ENCODE assay signal across 31 cellular contexts in the genomic region with DNA sequence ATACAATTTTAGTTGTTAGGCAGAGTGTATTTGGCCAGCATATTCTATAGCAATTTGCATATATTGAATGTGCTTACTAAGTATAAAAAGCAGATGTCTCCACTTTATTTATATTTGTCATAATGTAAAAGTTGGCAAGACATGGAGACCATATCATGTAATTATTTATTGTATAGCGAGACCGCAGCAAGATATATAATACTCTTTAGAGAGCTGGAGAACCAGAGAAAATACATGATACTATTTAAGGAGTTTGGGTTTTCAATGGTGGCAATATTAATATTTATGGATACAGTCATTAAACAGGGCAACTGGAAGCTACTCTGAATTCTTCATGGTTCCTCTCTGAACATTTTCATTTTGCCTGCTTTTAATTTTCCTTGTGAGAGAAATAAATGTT. TPM values are rescaled to one million over a fixed set of nuclear protein-coding genes. Genes with fewer than 3 reads are reported as not detected.
"Had no signal": no experiment of that assay in that cellular context is flagged by ENCODE, and none has a peak within 500 bp of the region (broad histone marks: within the 10 kb centered on the region; RNA-seq: fewer than 3 reads in every experiment).

No MANE protein-coding gene starts in this region.

- H3K4me3 Mint-ChIP-seq: activated B cell treated with CpG ODN at 0.5 μM for 24 hours; activated CD4-positive, alpha-beta memory T cell treated with anti-CD3 and anti-CD28 coated beads for 36 hours; activated CD4-positive, alpha-beta T cell treated with anti-CD3 and anti-CD28 coated beads for 36 hours; activated CD4-positive, alpha-beta T cell treated with anti-CD3 and anti-CD28 coated beads, Interleukin-2, amount 10 ng/mL, durations not matched to agents 24 days and 14 days; activated CD8-positive, alpha-beta memory T cell treated with anti-CD3 and anti-CD28 coated beads, Interleukin-2, amount 10 ng/mL, durations not matched to agents 7 days and 5 days; activated CD8-positive, alpha-beta T cell treated with anti-CD3 and anti-CD28 coated beads, Interleukin-2, amount 10 ng/mL, durations not matched to agents 7 days and 5 days; activated naive CD4-positive, alpha-beta T cell treated with anti-CD3 and anti-CD28 coated beads for 36 hours; activated naive CD4-positive, alpha-beta T cell treated with anti-CD3 and anti-CD28 coated beads, Interleukin-2, amount 50 U/mL, for 24 hours; activated naive CD8-positive, alpha-beta T cell treated with anti-CD3 and anti-CD28 coated beads for 36 hours; activated naive CD8-positive, alpha-beta T cell treated with anti-CD3 and anti-CD28 coated beads, Interleukin-2, amount 50 U/mL, for 24 hours; activated T-helper 1 cell treated with anti-CD3 and anti-CD28 coated beads, Interleukin-12 subunit alpha, Interleukin-12 subunit beta, Interleukin-2, Interleukin-4 antibody, amounts not matched to agents 30 ng/mL and 10 ng/mL and 1 ng/mL, durations not matched to agents 14 hours and 24 hours and 36 hours; T-helper 17 cell; T-helper 2 cell treated with Interferon-gamma antibody and Interleukin-4, amounts not matched to agents 5 μg/mL and 100 μg/mL, for 36 hours had no signal

- H3K27ac ChIP-seq: ascending aorta, heart left ventricle, WERI-Rb-1 had no signal

- H3K27ac Mint-ChIP-seq: activated B cell treated with CpG ODN at 0.5 μM for 24 hours; activated CD4-positive, alpha-beta memory T cell treated with anti-CD3 and anti-CD28 coated beads for 36 hours; activated CD4-positive, alpha-beta T cell treated with anti-CD3 and anti-CD28 coated beads for 36 hours; activated CD4-positive, alpha-beta T cell treated with anti-CD3 and anti-CD28 coated beads, Interleukin-2, amount 10 ng/mL, durations not matched to agents 24 days and 14 days; activated CD8-positive, alpha-beta memory T cell treated with anti-CD3 and anti-CD28 coated beads, Interleukin-2, amount 10 ng/mL, durations not matched to agents 7 days and 5 days; activated CD8-positive, alpha-beta T cell treated with anti-CD3 and anti-CD28 coated beads, Interleukin-2, amount 10 ng/mL, durations not matched to agents 7 days and 5 days; activated naive CD4-positive, alpha-beta T cell treated with anti-CD3 and anti-CD28 coated beads for 36 hours; activated naive CD4-positive, alpha-beta T cell treated with anti-CD3 and anti-CD28 coated beads, Interleukin-2, amount 50 U/mL, for 24 hours; activated naive CD8-positive, alpha-beta T cell treated with anti-CD3 and anti-CD28 coated beads for 36 hours; activated naive CD8-positive, alpha-beta T cell treated with anti-CD3 and anti-CD28 coated beads, Interleukin-2, amount 50 U/mL, for 24 hours; activated T-helper 1 cell treated with anti-CD3 and anti-CD28 coated beads, Interleukin-12 subunit alpha, Interleukin-12 subunit beta, Interleukin-2, Interleukin-4 antibody, amounts not matched to agents 30 ng/mL and 10 ng/mL and 1 ng/mL, durations not matched to agents 14 hours and 24 hours and 36 hours; activated T-helper 2 cell treated with anti-CD3 and anti-CD28 coated beads, Interferon-gamma antibody, Interleukin-2, Interleukin-4, amounts not matched to agents 10 μg/mL and 5 μg/mL and 100 μg/mL, durations not matched to agents 14 hours and 24 hours and 36 hours; T-helper 17 cell; T-helper 2 cell treated with Interferon-gamma antibody and Interleukin-4, amounts not matched to agents 5 μg/mL and 100 μg/mL, for 36 hours had no signal

- H3K4me1 ChIP-seq: ascending aorta, heart left ventricle had no signal

- H3K9me3 Mint-ChIP-seq: activated B cell treated with CpG ODN at 0.5 μM for 24 hours; activated CD4-positive, alpha-beta memory T cell treated with anti-CD3 and anti-CD28 coated beads for 36 hours; activated CD4-positive, alpha-beta T cell treated with anti-CD3 and anti-CD28 coated beads, Interleukin-2, amount 10 ng/mL, durations not matched to agents 24 days and 14 days; activated naive CD4-positive, alpha-beta T cell treated with anti-CD3 and anti-CD28 coated beads for 36 hours; activated naive CD4-positive, alpha-beta T cell treated with anti-CD3 and anti-CD28 coated beads, Interleukin-2, amount 50 U/mL, for 24 hours; activated naive CD8-positive, alpha-beta T cell treated with anti-CD3 and anti-CD28 coated beads for 36 hours; activated naive CD8-positive, alpha-beta T cell treated with anti-CD3 and anti-CD28 coated beads, Interleukin-2, amount 50 U/mL, for 24 hours; activated T-helper 1 cell treated with anti-CD3 and anti-CD28 coated beads, Interleukin-12 subunit alpha, Interleukin-12 subunit beta, Interleukin-2, Interleukin-4 antibody, amounts not matched to agents 30 ng/mL and 10 ng/mL and 1 ng/mL, durations not matched to agents 14 hours and 24 hours and 36 hours; activated T-helper 2 cell treated with anti-CD3 and anti-CD28 coated beads, Interferon-gamma antibody, Interleukin-2, Interleukin-4, amounts not matched to agents 10 μg/mL and 5 μg/mL and 100 μg/mL, durations not matched to agents 14 hours and 24 hours and 36 hours; T-helper 2 cell treated with Interferon-gamma antibody and Interleukin-4, amounts not matched to agents 5 μg/mL and 100 μg/mL, for 36 hours had no signal

- H3K9me3 ChIP-seq: ascending aorta, heart left ventricle had no signal

- H3K27me3 ChIP-seq: ascending aorta, heart left ventricle had no signal

- H3K4me1 Mint-ChIP-seq: activated B cell treated with CpG ODN at 0.5 μM for 24 hours; activated CD4-positive, alpha-beta T cell treated with anti-CD3 and anti-CD28 coated beads for 36 hours; activated CD4-positive, alpha-beta T cell treated with anti-CD3 and anti-CD28 coated beads, Interleukin-2, amount 10 ng/mL, durations not matched to agents 24 days and 14 days; activated CD8-positive, alpha-beta memory T cell treated with anti-CD3 and anti-CD28 coated beads, Interleukin-2, amount 10 ng/mL, durations not matched to agents 7 days and 5 days; activated naive CD4-positive, alpha-beta T cell treated with anti-CD3 and anti-CD28 coated beads, Interleukin-2, amount 50 U/mL, for 24 hours; activated naive CD8-positive, alpha-beta T cell treated with anti-CD3 and anti-CD28 coated beads for 36 hours; activated naive CD8-positive, alpha-beta T cell treated with anti-CD3 and anti-CD28 coated beads, Interleukin-2, amount 50 U/mL, for 24 hours; T-helper 17 cell had no signal

- H3K36me3 Mint-ChIP-seq: activated CD4-positive, alpha-beta memory T cell treated with anti-CD3 and anti-CD28 coated beads for 36 hours; activated CD8-positive, alpha-beta memory T cell treated with anti-CD3 and anti-CD28 coated beads, Interleukin-2, amount 10 ng/mL, durations not matched to agents 7 days and 5 days; activated naive CD4-positive, alpha-beta T cell treated with anti-CD3 and anti-CD28 coated beads, Interleukin-2, amount 50 U/mL, for 24 hours; activated naive CD8-positive, alpha-beta T cell treated with anti-CD3 and anti-CD28 coated beads for 36 hours had no signal

- H3K36me3 ChIP-seq: ascending aorta, WERI-Rb-1 had no signal

- ATAC-seq: activated CD4-positive, alpha-beta T cell treated with anti-CD3 and anti-CD28 coated beads for 36 hours; activated CD4-positive, CD25-positive, alpha-beta regulatory T cell treated with anti-CD3 and anti-CD28 coated beads, Interleukin-2, amount 50 U/mL, for 24 hours; activated CD8-positive, alpha-beta memory T cell treated with anti-CD3 and anti-CD28 coated beads, Interleukin-2, amount 10 ng/mL, durations not matched to agents 7 days and 5 days; activated CD8-positive, alpha-beta T cell treated with anti-CD3 and anti-CD28 coated beads, Interleukin-2, amount 10 ng/mL, durations not matched to agents 7 days and 5 days; activated naive CD8-positive, alpha-beta T cell treated with anti-CD3 and anti-CD28 coated beads, Interleukin-2, amount 50 U/mL, for 24 hours; esophagus mucosa; heart left ventricle; T-helper 17 cell had no signal

- H3K4me3 ChIP-seq: ascending aorta, heart left ventricle had no signal

- H3K27me3 Mint-ChIP-seq: activated B cell treated with CpG ODN at 0.5 μM for 24 hours; activated CD4-positive, alpha-beta T cell treated with anti-CD3 and anti-CD28 coated beads for 36 hours; activated CD8-positive, alpha-beta memory T cell treated with anti-CD3 and anti-CD28 coated beads, Interleukin-2, amount 10 ng/mL, durations not matched to agents 7 days and 5 days; activated naive CD8-positive, alpha-beta T cell treated with anti-CD3 and anti-CD28 coated beads for 36 hours; activated naive CD8-positive, alpha-beta T cell treated with anti-CD3 and anti-CD28 coated beads, Interleukin-2, amount 50 U/mL, for 24 hours; T-helper 17 cell had no signal

- DNase-seq: activated B cell treated with CpG ODN at 0.5 μM for 24 hours; activated CD4-positive, alpha-beta memory T cell treated with anti-CD3 and anti-CD28 coated beads for 36 hours; activated CD4-positive, alpha-beta T cell treated with anti-CD3 and anti-CD28 coated beads for 36 hours; activated CD4-positive, alpha-beta T cell treated with anti-CD3 and anti-CD28 coated beads, Interleukin-2, amount 10 ng/mL, durations not matched to agents 24 days and 14 days; activated CD8-positive, alpha-beta memory T cell treated with anti-CD3 and anti-CD28 coated beads, Interleukin-2, amount 10 ng/mL, durations not matched to agents 7 days and 5 days; activated CD8-positive, alpha-beta memory T cell treated with anti-CD3 and anti-CD28 coated beads, Interleukin-2, amount 50 U/mL, for 4 hours; activated CD8-positive, alpha-beta T cell treated with anti-CD3 and anti-CD28 coated beads, Interleukin-2, amount 10 ng/mL, durations not matched to agents 7 days and 5 days; activated effector memory CD4-positive, alpha-beta T cell treated with anti-CD3 and anti-CD28 coated beads, Interleukin-2, amount 50 U/mL, for 16 hours; activated naive CD4-positive, alpha-beta T cell treated with anti-CD3 and anti-CD28 coated beads for 36 hours; activated naive CD8-positive, alpha-beta T cell treated with anti-CD3 and anti-CD28 coated beads for 36 hours; activated naive CD8-positive, alpha-beta T cell treated with anti-CD3 and anti-CD28 coated beads, Interleukin-2, amount 50 U/mL, for 24 hours; activated T-cell treated with anti-CD3 and anti-CD28 coated beads, Interleukin-2, amount 50 U/mL, for 1 hour; activated T-cell treated with anti-CD3 and anti-CD28 coated beads, Interleukin-2, amount 50 U/mL, for 48 hours; caudate nucleus; cortex of kidney; dermis blood vessel endothelial cell; effector CD4-positive, alpha-beta T cell; foreskin fibroblast; glutamatergic neuron; heart left ventricle; T-helper 1 cell; T-helper 17 cell; T1000; WERI-Rb-1 had no signal

RNA-seq across cellular contexts. Expression of a gene that starts 35.0 kb away (rescaled TPM):
- total RNA-seq: activated CD4-positive, alpha-beta T cell treated with anti-CD3 and anti-CD28 coated beads, Interleukin-2, amount 10 ng/mL, durations not matched to agents 24 days and 14 days; activated T-helper 1 cell treated with anti-CD3 and anti-CD28 coated beads, Interleukin-12 subunit alpha, Interleukin-12 subunit beta, Interleukin-2, Interleukin-4 antibody, amounts not matched to agents 30 ng/mL and 10 ng/mL and 1 ng/mL, durations not matched to agents 14 hours and 24 hours and 36 hours; activated T-helper 2 cell treated with anti-CD3 and anti-CD28 coated beads, Interferon-gamma antibody, Interleukin-2, Interleukin-4, amounts not matched to agents 10 μg/mL and 5 μg/mL and 100 μg/mL, durations not matched to agents 14 hours and 24 hours and 36 hours had no signal
